Comparison of ENCODE assay signal across 11 cellular contexts in genomic region chr6:148831064-148831463, GRCh38.
DNase-seq lines count a peak whose midpoint lies in the region; ATAC-seq and TF ChIP-seq lines count a peak whose summit lies in the region.
"Had no signal": no experiment of that assay in that cellular context is flagged by ENCODE, and none has a peak within 500 bp of the region (broad histone marks: within the 10 kb centered on the region; RNA-seq: fewer than 3 reads in every experiment).

No MANE protein-coding gene starts in this region.

- H3K9me3 ChIP-seq in DND-41 (ENCODE audit: insufficient read depth, low read length, severe bottlenecking) = no peaks in the 10 kb centered on the region

- peaks cover 31% of the 10 kb centered on the region for H3K4me1 ChIP-seq in DND-41 (ENCODE audit: insufficient read depth, low read length)
- H3K4me1 ChIP-seq in foreskin keratinocyte = peaks cover 23% of the 10 kb centered on the region

- peak; percentile 79 for DNase-seq in DND-41
- no peak for DNase-seq in activated B cell treated with CpG ODN at 0.5 μM for 24 hours
- no peak for DNase-seq in foreskin keratinocyte
- DNase-seq in LoVo (ENCODE audit: low spot score) = no peak
- no peak for DNase-seq in NCI-H2196 (lab: John Stamatoyannopoulos, UW; ENCODE audit: unreplicated experiment)
- DNase-seq: Calu3 had no signal

- POLR2A ChIA-PET in activated B cell treated with CpG ODN at 0.5 μM for 24 hours (lab: Charles Lee) = interaction anchor here (1.0 to 1.9 kb wide), 3 partner anchors 36 to 73 kb away, joined by 3 to 12 read pairs (median 11); no protein-coding TSS in a partner anchor

- TF ChIP-seq POLR2A in GM18505 (IDR thresholded peaks at IDR 0.05; ENCODE audit: borderline replicate concordance, extremely low read depth, insufficient read depth, insufficient read length) = no peak

- peak overlapping the region; percentile 69 for H2AFZ ChIP-seq in DND-41 (ENCODE audit: low read depth, low read length)

- intact Hi-C loops in activated B cell treated with CpG ODN at 0.5 μM for 24 hours (cut with micrococcal nuclease) = loop anchor here (1.0 to 5.0 kb wide), 5 partner anchors 18 to 116 kb away; no protein-coding TSS in a partner anchor

- no peaks in the 10 kb centered on the region for H3K36me3 ChIP-seq in DND-41 (ENCODE audit: insufficient read depth, low read length)

- no peaks in the 10 kb centered on the region for H3K9me3 Mint-ChIP-seq in activated B cell treated with CpG ODN at 0.5 μM for 24 hours
- H3K9me3 Mint-ChIP-seq: activated naive CD4-positive, alpha-beta T cell treated with anti-CD3 and anti-CD28 coated beads, Interleukin-2, amount 50 U/mL, for 24 hours had no signal

- H3K36me3 Mint-ChIP-seq in activated B cell treated with CpG ODN at 0.5 μM for 24 hours (ENCODE audit: low read depth) = no peaks in the 10 kb centered on the region
- H3K36me3 Mint-ChIP-seq: activated naive CD4-positive, alpha-beta T cell treated with anti-CD3 and anti-CD28 coated beads, Interleukin-2, amount 50 U/mL, for 24 hours had no signal

- H3K9ac ChIP-seq in DND-41 (ENCODE audit: low read depth, low read length) = peak overlapping the region; percentile 56

- TF ChIP-seq CTCF in DND-41 (IDR thresholded peaks at IDR 0.05; ENCODE audit: borderline replicate concordance, extremely low read depth, low read length, poor library complexity, severe bottlenecking) (no peak), activated B cell treated with CpG ODN at 0.5 μM for 24 hours (IDR thresholded peaks at IDR 0.05) (no peak), foreskin keratinocyte (conservative IDR thresholded peaks at IDR 0.05) (no peak)

- CTCF ChIA-PET in activated B cell treated with CpG ODN at 0.5 μM for 24 hours (lab: Charles Lee) = interaction anchor here (1.1 kb wide), 1 partner anchor 50 kb away, joined by 3 read pairs; no protein-coding TSS in a partner anchor

- peaks cover 43% of the 10 kb centered on the region for H3K4me1 Mint-ChIP-seq in activated B cell treated with CpG ODN at 0.5 μM for 24 hours
- H3K4me1 Mint-ChIP-seq: activated naive CD4-positive, alpha-beta T cell treated with anti-CD3 and anti-CD28 coated beads, Interleukin-2, amount 50 U/mL, for 24 hours had no signal

- ATAC-seq in DND-41 (ENCODE audit: insufficient read depth, low read depth) (peak; percentile 91), HG02678 (IDR thresholded peaks at IDR 0.05; ENCODE audit: unreplicated experiment) (peak; percentile 70), activated B cell treated with CpG ODN at 0.5 μM for 24 hours (ENCODE audit: low read depth) (peak; percentile 64), foreskin keratinocyte (peak; percentile 69), GM18505 (IDR thresholded peaks at IDR 0.05; ENCODE audit: unreplicated experiment) (no peak), HG03045 (IDR thresholded peaks at IDR 0.05; ENCODE audit: unreplicated experiment) (no peak)

- peak overlapping the region; percentile 67 for H3K4me3 Mint-ChIP-seq in activated B cell treated with CpG ODN at 0.5 μM for 24 hours

- H3K27ac Mint-ChIP-seq in activated B cell treated with CpG ODN at 0.5 μM for 24 hours = peak overlapping the region; percentile 62
- H3K27ac Mint-ChIP-seq: activated naive CD4-positive, alpha-beta T cell treated with anti-CD3 and anti-CD28 coated beads, Interleukin-2, amount 50 U/mL, for 24 hours; progenitor cell of endocrine pancreas had no signal

- H3K27me3 Mint-ChIP-seq in activated B cell treated with CpG ODN at 0.5 μM for 24 hours = no peaks in the 10 kb centered on the region

- peak overlapping the region; percentile 10 to 49; a peak in 3 of 4 replicates for H3K4me3 ChIP-seq in DND-41 (ENCODE audit: low read depth in 1 of 2, low read length in 2 of 2)

- H4K20me1 ChIP-seq in DND-41 (ENCODE audit: insufficient read depth, low read length) = no peaks in the 10 kb centered on the region

- H3K4me2 ChIP-seq in DND-41 (ENCODE audit: insufficient read depth, low read length) = peak overlapping the region; percentile 63

- no peaks in the 10 kb centered on the region for H3K27me3 ChIP-seq in DND-41 (ENCODE audit: insufficient read depth, low read length, poor library complexity)
- H3K27me3 ChIP-seq in foreskin keratinocyte = no peaks in the 10 kb centered on the region

- H3K27ac ChIP-seq in DND-41 (ENCODE audit: low read length) (peak overlapping the region; percentile 86), foreskin keratinocyte (no peak overlapping the region)

- no peaks in the 10 kb centered on the region; the same call in 1 of the 2 replicates for H3K79me2 ChIP-seq in DND-41 (ENCODE audit: insufficient read depth, low read length)

Comparison
In these comparisons a context has a peak if more than half of its experiments do, and no peak if none do; other contexts are left out.
1. ATAC-seq: peak in DND-41 (single experiment), HG02678 (single experiment), activated B cell treated with CpG ODN at 0.5 μM for 24 hours (single experiment) and foreskin keratinocyte (single experiment); none in GM18505 (single experiment) and HG03045 (single experiment).